In genomic region chr19:40419066-40419612, GRCh38 we compare ENCODE assay signal across 16 cellular contexts. TPM values are rescaled to one million over a fixed set of nuclear protein-coding genes. Genes with fewer than 3 reads are reported as not detected.
DNase-seq lines count a peak whose midpoint lies in the region; TF ChIP-seq lines count a peak whose summit lies in the region.
"Had no signal": no experiment of that assay in that cellular context is flagged by ENCODE, and none has a peak within 500 bp of the region (broad histone marks: within the 10 kb centered on the region; RNA-seq: fewer than 3 reads in every experiment).

No MANE protein-coding gene starts in this region.

- H3K36me3 ChIP-seq in mammary epithelial cell (ENCODE audit: insufficient read depth, low read length) = peaks cover 3% of the 10 kb centered on the region
- peaks cover 12 to 13% (median 12%) of the 10 kb centered on the region in 4 donors for H3K36me3 ChIP-seq in stomach
- H3K36me3 ChIP-seq in osteoblast (ENCODE audit: insufficient read depth, low read length) = peaks cover 15% of the 10 kb centered on the region
- no peaks in the 10 kb centered on the region for H3K36me3 ChIP-seq in WERI-Rb-1

- H3K36me3 Mint-ChIP-seq in MCF 10A (ENCODE audit: insufficient read depth, unreplicated experiment) (peaks cover 16% of the 10 kb centered on the region), glutamatergic neuron (ENCODE audit: unreplicated experiment) (no peaks in the 10 kb centered on the region)

- H4K20me1 ChIP-seq in mammary epithelial cell (ENCODE audit: insufficient read depth, low read length) = no peaks in the 10 kb centered on the region
- H4K20me1 ChIP-seq in osteoblast (ENCODE audit: insufficient read depth, low read length) = no peaks in the 10 kb centered on the region

- CTCF ChIA-PET in MCF 10A (lab: Yijun Ruan, JAX) = interaction anchor here (0.6 to 2.6 kb wide), 5 partner anchors 10 to 121 kb away, joined by 3 to 9 read pairs (median 3); no protein-coding TSS in a partner anchor
- CTCF ChIA-PET in mammary epithelial cell (lab: Charles Lee; ENCODE audit: low non-redundant PET) = no interaction called here

- POLR2A ChIA-PET in MCF 10A (lab: Yijun Ruan, JAX) = interaction anchor here (1.5 kb wide), 1 partner anchor 16 kb away, joined by 5 read pairs; no protein-coding TSS in a partner anchor

- H3K4me1 ChIP-seq in mammary epithelial cell (ENCODE audit: insufficient read depth, low read length) (peaks cover 46% of the 10 kb centered on the region), stomach (peaks cover 37 to 56% (median 42%) of the 10 kb centered on the region in 4 donors), osteoblast (ENCODE audit: insufficient read depth, low read length) (peaks cover 23% of the 10 kb centered on the region)

- H3K27me3 Mint-ChIP-seq in MCF 10A (ENCODE audit: insufficient read depth, unreplicated experiment) (no peaks in the 10 kb centered on the region), glutamatergic neuron (ENCODE audit: unreplicated experiment) (peaks cover 4% of the 10 kb centered on the region)
- H3K27me3 Mint-ChIP-seq: activated CD4-positive, alpha-beta memory T cell treated with anti-CD3 and anti-CD28 coated beads, Interleukin-2, amount 10 ng/mL, durations not matched to agents 7 days and 5 days; stimulated activated naive CD8-positive, alpha-beta T cell treated with anti-CD3 and anti-CD28 coated beads, Interleukin-15, amount 100 ng/mL, for 72 hours had no signal

- WGBS in mammary epithelial cell (ENCODE audit: low coverage, missing lambda C conversion rate) = 41% methylated on average over 3 of the region's 5 CpGs
- 63 to 72% (median 65%) methylated on average over 5 of the region's 5 CpGs for WGBS in stomach, 5 donors

- H3K9me3 Mint-ChIP-seq in MCF 10A (ENCODE audit: unreplicated experiment) (no peaks in the 10 kb centered on the region), glutamatergic neuron (ENCODE audit: unreplicated experiment) (peaks cover 6% of the 10 kb centered on the region)
- H3K9me3 Mint-ChIP-seq: activated CD4-positive, alpha-beta memory T cell treated with anti-CD3 and anti-CD28 coated beads, Interleukin-2, amount 10 ng/mL, durations not matched to agents 7 days and 5 days; stimulated activated naive CD8-positive, alpha-beta T cell treated with anti-CD3 and anti-CD28 coated beads, Interleukin-15, amount 100 ng/mL, for 72 hours had no signal

- no peak for DNase-seq in MCF 10A (ENCODE audit: unreplicated experiment)
- DNase-seq in mammary epithelial cell = no peak
- DNase-seq in NCI-H524 treated with DMSO at 0.1 percent for 48 hours (lab: John Stamatoyannopoulos, UW) = peak; percentile 93
- DNase-seq in glutamatergic neuron = no peak
- no peak for DNase-seq in stomach
- no peak for DNase-seq in osteoblast (ENCODE audit: insufficient read length, low spot score, missing footprints)
- no peak for DNase-seq in AML-193 (lab: John Stamatoyannopoulos, UW)
- no peak for DNase-seq in WERI-Rb-1
- DNase-seq: activated CD4-positive, alpha-beta memory T cell treated with anti-CD3 and anti-CD28 coated beads, Interleukin-2, amount 10 ng/mL, durations not matched to agents 7 days and 5 days; foreskin fibroblast; MG63; NCI-H187 treated with DMSO at 0.1 percent for 48 hours; NCI-H510A treated with DMSO at 0.1 percent for 48 hours; stimulated activated naive CD8-positive, alpha-beta T cell treated with anti-CD3 and anti-CD28 coated beads, Interleukin-15, amount 100 ng/mL, for 72 hours had no signal

- intact Hi-C loops in MCF 10A (cut with micrococcal nuclease) = no loop called here
- intact Hi-C loops in mammary epithelial cell (cut with micrococcal nuclease) = no loop called here
- intact Hi-C loops in stomach (cut with DNase I; ENCODE audit: low total_unique reads) = no loop called here

- no peak overlapping the region for H3K4me3 Mint-ChIP-seq in MCF 10A (ENCODE audit: unreplicated experiment)
- peak overlapping the region; percentile 57 for H3K4me3 Mint-ChIP-seq in glutamatergic neuron (ENCODE audit: unreplicated experiment)

- TF ChIP-seq EP300 in stomach (IDR thresholded peaks at IDR 0.05) = no peak

- H3K27ac Mint-ChIP-seq in MCF 10A (ENCODE audit: low read depth, unreplicated experiment) (peak overlapping the region; percentile 29), glutamatergic neuron (ENCODE audit: unreplicated experiment) (peak overlapping the region; percentile 71)
- H3K27ac Mint-ChIP-seq: activated CD4-positive, alpha-beta memory T cell treated with anti-CD3 and anti-CD28 coated beads, Interleukin-2, amount 10 ng/mL, durations not matched to agents 7 days and 5 days had no signal

- H3K9me3 ChIP-seq in mammary epithelial cell (replicated peaks; ENCODE audit: insufficient read depth, low read length) (no peaks in the 10 kb centered on the region), stomach (no peaks in the 10 kb centered on the region), osteoblast (ENCODE audit: low read depth, low read length) (no peaks in the 10 kb centered on the region), WERI-Rb-1 (ENCODE audit: severe bottlenecking) (no peaks in the 10 kb centered on the region)
- H3K9me3 ChIP-seq: MG63 had no signal

- in situ Hi-C loops in mammary epithelial cell (cut with MboI; ENCODE audit: low sequenced_read_pairs in 2 of 2) = no loop called here

- H3K4me2 ChIP-seq in mammary epithelial cell (ENCODE audit: insufficient read depth, low read depth, low read length) = no peak overlapping the region
- no peak overlapping the region for H3K4me2 ChIP-seq in osteoblast (ENCODE audit: insufficient read depth, low read length)

- no peak overlapping the region for H3K9ac ChIP-seq in mammary epithelial cell (ENCODE audit: insufficient read depth, low read length)

- H3K4me1 Mint-ChIP-seq in MCF 10A (ENCODE audit: insufficient read depth, unreplicated experiment) (peaks cover 12% of the 10 kb centered on the region), glutamatergic neuron (ENCODE audit: low read depth, unreplicated experiment) (peaks cover 24% of the 10 kb centered on the region)

- H3K4me3 ChIP-seq in mammary epithelial cell (replicated peaks in 1 of 3; ENCODE audit: insufficient read depth in 1 of 3, low read depth in 2 of 3, low read length in 3 of 3) (no peak overlapping the region), stomach (no peak overlapping the region), osteoblast (ENCODE audit: insufficient read depth, low read length) (no peak overlapping the region), WERI-Rb-1 (ENCODE audit: low read depth, low read length) (no peak overlapping the region)
- H3K4me3 ChIP-seq: MG63, SK-N-MC had no signal

- no peak for TF ChIP-seq POLR2A in stomach (IDR thresholded peaks at IDR 0.05)

- H3K79me2 ChIP-seq in mammary epithelial cell (ENCODE audit: insufficient read depth, low read length) (peaks cover 24% of the 10 kb centered on the region), osteoblast (ENCODE audit: insufficient read depth, low read length) (peaks cover 22% of the 10 kb centered on the region)

- dilution Hi-C loops in mammary epithelial cell (cut with HindIII; ENCODE audit: low sequenced_read_pairs) = loop anchor here (5.0 kb wide), 1 partner anchor 48 kb away; the partner anchor contains the start of genes BLVRB and SPTBN4

- no peak overlapping the region for H2AFZ ChIP-seq in mammary epithelial cell (ENCODE audit: low read depth, low read length)
- no peak overlapping the region for H2AFZ ChIP-seq in osteoblast (ENCODE audit: low read length)

- no peak overlapping the region for H3K27ac ChIP-seq in mammary epithelial cell (ENCODE audit: insufficient read depth, low read depth, low read length)
- peak overlapping the region in 3 of 5 donors; percentile 7 to 100 (median 80) for H3K27ac ChIP-seq in stomach
- no peak overlapping the region for H3K27ac ChIP-seq in osteoblast (ENCODE audit: low read depth, low read length)
- no peak overlapping the region for H3K27ac ChIP-seq in WERI-Rb-1

- BruUV-seq in MCF 10A (replicated peaks; lab: Mats Ljungman, UMichigan) (no TSS peak), mammary epithelial cell (replicated peaks; lab: Mats Ljungman, UMichigan) (no TSS peak)

- TF ChIP-seq CTCF in MCF 10A (IDR thresholded peaks at IDR 0.05; ENCODE audit: unreplicated experiment) (no peak), mammary epithelial cell (conservative IDR thresholded peaks at IDR 0.05 in 1 of 2, IDR thresholded peaks at IDR 0.05 in 1 of 2; ENCODE audit: extremely low read depth in 1 of 2, insufficient read depth in 1 of 2, low read depth in 1 of 2, low read length in 2 of 2) (no peak), glutamatergic neuron (IDR thresholded peaks at IDR 0.05; ENCODE audit: partially characterized antibody, unreplicated experiment) (no peak), stomach (IDR thresholded peaks at IDR 0.05) (no peak), osteoblast (IDR thresholded peaks at IDR 0.05; ENCODE audit: extremely low read depth, low read depth, low read length) (no peak), WERI-Rb-1 (IDR thresholded peaks at IDR 0.05; ENCODE audit: low read depth, low read length) (no peak)

- no peaks in the 10 kb centered on the region for H3K27me3 ChIP-seq in mammary epithelial cell (ENCODE audit: insufficient read depth, low read length)
- H3K27me3 ChIP-seq in stomach = no peaks in the 10 kb centered on the region
- H3K27me3 ChIP-seq in osteoblast (ENCODE audit: insufficient read depth, low read length) = no peaks in the 10 kb centered on the region
- H3K27me3 ChIP-seq in WERI-Rb-1 (ENCODE audit: insufficient read depth, low read depth, severe bottlenecking) = no peaks in the 10 kb centered on the region
- H3K27me3 ChIP-seq: MG63 had no signal

RNA-seq across cellular contexts. Expression of gene PRX, which starts 6.0 kb away (rescaled TPM):
- 2.1 and 2.4 TPM in 2 replicates for total RNA-seq in MCF 10A (2022)
- 1 to 10 TPM; 1.7 to 2.3 TPM for total RNA-seq in mammary epithelial cell
- 0.42 TPM for polyA plus RNA-seq in mammary epithelial cell
- 0.10 TPM for polyA minus RNA-seq in mammary epithelial cell
- total RNA-seq in glutamatergic neuron (ENCODE audit: unreplicated experiment) = 4.7 TPM
- total RNA-seq in stomach = 1 to 10 TPM in 4 of 5 donors, not detected in 1; 4.3 to 8.6 (median 6.3) TPM
- polyA plus RNA-seq in stomach = 1 to 10 TPM; 1.6 to 2.7 (median 2.1) TPM
- 2.7 and 3.3 TPM in 2 replicates for total RNA-seq in osteoblast

RNA-seq across cellular contexts. Expression of gene SERTAD1, which starts 6.7 kb away (rescaled TPM):
- total RNA-seq in MCF 10A (2022) (16.2 and 17.9 TPM in 2 replicates), mammary epithelial cell (10 to 100 TPM; 20.6 to 25.8 TPM), glutamatergic neuron (ENCODE audit: unreplicated experiment) (3.6 TPM), stomach (10 to 100 TPM in 1 of 5 donors, 1 to 10 TPM in 3, not detected in 1; 8.6 to 16.8 (median 9.7) TPM), osteoblast (15.2 and 15.3 TPM in 2 replicates)
- polyA plus RNA-seq in mammary epithelial cell (29.4 TPM), stomach (10 to 100 TPM; 11.2 to 36.5 (median 25.2) TPM)
- polyA minus RNA-seq in mammary epithelial cell = 16.0 TPM

RNA-seq across cellular contexts. Expression of gene SERTAD3, which starts 25.0 kb away (rescaled TPM):
- total RNA-seq in MCF 10A (2022) (23.3 and 29.4 TPM in 2 replicates), mammary epithelial cell (10 to 100 TPM; 34.3 to 35.8 TPM), glutamatergic neuron (ENCODE audit: unreplicated experiment) (30.1 TPM), stomach (10 to 100 TPM in 4 of 5 donors, 1 to 10 TPM in 1; 6.2 to 41.4 (median 32.5) TPM), osteoblast (21.2 and 23.5 TPM in 2 replicates)
- polyA plus RNA-seq in mammary epithelial cell (19.3 TPM), stomach (10 to 100 TPM; 16.8 to 29.4 (median 25.9) TPM)
- 32.7 TPM for polyA minus RNA-seq in mammary epithelial cell

RNA-seq across cellular contexts. Expression of gene HIPK4, which starts 29.2 kb away (rescaled TPM):
- total RNA-seq in MCF 10A (2022) (not detected in 2 replicates), mammary epithelial cell (under 1 TPM; 0.12 to 0.33 TPM), glutamatergic neuron (ENCODE audit: unreplicated experiment) (not detected), stomach (not detected), osteoblast (0.29 and 0.36 TPM in 2 replicates)
- polyA plus RNA-seq in mammary epithelial cell (0.07 TPM), stomach (under 1 TPM; 0.05 to 0.46 (median 0.12) TPM)
- not detected for polyA minus RNA-seq in mammary epithelial cell
- total RNA-seq: renal cortical epithelial cell had no signal

RNA-seq across cellular contexts. Expression of gene BLVRB, which starts 46.4 kb away (rescaled TPM):
- total RNA-seq in MCF 10A (2022) = 44.0 and 68.7 TPM in 2 replicates
- total RNA-seq in mammary epithelial cell = 10 to 100 TPM; 57.6 to 92.5 TPM
- 88.3 TPM for polyA plus RNA-seq in mammary epithelial cell
- polyA minus RNA-seq in mammary epithelial cell = 52.5 TPM
- 7.2 TPM for total RNA-seq in glutamatergic neuron (ENCODE audit: unreplicated experiment)
- total RNA-seq in stomach = 100 to 1,000 TPM in 4 of 5 donors, 10 to 100 TPM in 1; 54.3 to 561 (median 121) TPM
- 100 to 1,000 TPM; 247 to 492 (median 288) TPM for polyA plus RNA-seq in stomach
- 75.7 and 82.2 TPM in 2 replicates for total RNA-seq in osteoblast

Comparison
In these comparisons a context has a peak if more than half of its experiments do, and no peak if none do; other contexts are left out.
1. H3K27ac ChIP-seq: peak in stomach (3 of 5); none in mammary epithelial cell (single experiment), osteoblast (single experiment) and WERI-Rb-1 (single experiment).